1 cellular context compared by ENCODE assay signal in genomic region chr13:42819712-42820111, GRCh38.
TF ChIP-seq lines count a peak whose summit lies in the region.

No MANE protein-coding gene starts in this region.

TF ChIP-seq in IMR-90, 13 proteins besides CTCF, POLR2A, EP300 and RAD21 (continued from another document):
- no peak for TF ChIP-seq ELK1 (IDR thresholded peaks at IDR 0.05; ENCODE audit: borderline replicate concordance, low read depth, low read length)
